13 cellular contexts compared by ENCODE assay signal in genomic region chr3:128496019-128496601, GRCh38. TPM values are rescaled to one million over a fixed set of nuclear protein-coding genes. Genes with fewer than 3 reads are reported as not detected.
DNase-seq lines count a peak whose midpoint lies in the region; ATAC-seq, FAIRE-seq and TF ChIP-seq lines count a peak whose summit lies in the region.
"Had no signal": no experiment of that assay in that cellular context is flagged by ENCODE, and none has a peak within 500 bp of the region (broad histone marks: within the 10 kb centered on the region; RNA-seq: fewer than 3 reads in every experiment).

No MANE protein-coding gene starts in this region.

- H3K27me3 ChIP-seq in CD8-positive, alpha-beta memory T cell (ENCODE audit: insufficient read depth, low read length, poor library complexity, severe bottlenecking): peaks cover 42% of the 10 kb centered on the region
- no peaks in the 10 kb centered on the region for H3K27me3 ChIP-seq in endothelial cell of umbilical vein (ENCODE audit: control insufficient read depth in 2 of 2, insufficient read depth in 2 of 2, low read length in 2 of 2)
- H3K27me3 ChIP-seq in parathyroid adenoma (ENCODE audit: control insufficient read depth, insufficient read depth, low read length): no peaks in the 10 kb centered on the region
- peaks cover 4% of the 10 kb centered on the region for H3K27me3 ChIP-seq in ovary

- H3K9ac ChIP-seq in endothelial cell of umbilical vein (replicated peaks; ENCODE audit: extremely low read depth, insufficient read depth, low read length) (no peak overlapping the region), parathyroid adenoma (no peak overlapping the region)

- dilution Hi-C loops in endothelial cell of umbilical vein (cut with MboI; ENCODE audit: extremely low pct_ligation_motif_present, low sequenced_read_pairs): no loop called here

- no peak for ATAC-seq in GM18511 (IDR thresholded peaks at IDR 0.05; ENCODE audit: unreplicated experiment)
- ATAC-seq in GM18861 (IDR thresholded peaks at IDR 0.05; ENCODE audit: unreplicated experiment): no peak

- H3K27me3 Mint-ChIP-seq in CD8-positive, alpha-beta memory T cell: peaks cover 63 to 83% of the 10 kb centered on the region in 2 donors
- peaks cover 63% of the 10 kb centered on the region for H3K27me3 Mint-ChIP-seq in IgD-negative memory B cell

- peaks cover 47% of the 10 kb centered on the region for H3K79me2 ChIP-seq in endothelial cell of umbilical vein (ENCODE audit: control insufficient read depth, insufficient read depth, low read length)
- H3K79me2 ChIP-seq in parathyroid adenoma: no peaks in the 10 kb centered on the region

- TF ChIP-seq POLR2A in endothelial cell of umbilical vein (IDR thresholded peaks at IDR 0.05; ENCODE audit: low read depth, low read length): no peak
- TF ChIP-seq POLR2A in ovary (IDR thresholded peaks at IDR 0.05): no peak

- POLR2A ChIA-PET in CD8-positive, alpha-beta memory T cell (lab: Charles Lee): no interaction called here
- POLR2A ChIA-PET in endothelial cell of umbilical vein (lab: Charles Lee): no interaction called here

- H3K27ac Mint-ChIP-seq in CD8-positive, alpha-beta memory T cell: no peak overlapping the region
- no peak overlapping the region for H3K27ac Mint-ChIP-seq in IgD-negative memory B cell

- no peak for TF ChIP-seq EP300 in ovary (IDR thresholded peaks at IDR 0.05)

- H3K36me3 Mint-ChIP-seq in CD8-positive, alpha-beta memory T cell: no peaks in the 10 kb centered on the region
- H3K36me3 Mint-ChIP-seq in IgD-negative memory B cell: peaks cover 4% of the 10 kb centered on the region

- WGBS in ovary, 3 donors: 41 to 69% (median 49%) methylated on average over 32 of the region's 32 CpGs

- intact Hi-C loops in endothelial cell of umbilical vein (cut with micrococcal nuclease): loop anchor here (5.0 kb wide), 1 partner anchor 269 kb away; no protein-coding TSS in a partner anchor
- intact Hi-C loops in ovary (cut with DNase I): loop anchor here (2.0 to 10.0 kb wide), 7 partner anchors 69 to 421 kb away; no protein-coding TSS in a partner anchor

- no peak for FAIRE-seq in endothelial cell of umbilical vein (lab: Jason Lieb, UNC)

- H3K27ac ChIP-seq in CD8-positive, alpha-beta memory T cell (ENCODE audit: low read depth, low read length): no peak overlapping the region
- H3K27ac ChIP-seq in endothelial cell of umbilical vein (ENCODE audit: insufficient read depth, low read depth, low read length) (no peak overlapping the region), parathyroid adenoma (no peak overlapping the region), ovary (no peak overlapping the region)
- H3K27ac ChIP-seq: foreskin keratinocyte, right lobe of liver had no signal

- no peaks in the 10 kb centered on the region for H3K9me1 ChIP-seq in endothelial cell of umbilical vein (replicated peaks; ENCODE audit: control insufficient read depth, extremely low read depth, insufficient read depth, low read length)

- no peaks in the 10 kb centered on the region for H3K9me3 ChIP-seq in CD8-positive, alpha-beta memory T cell (ENCODE audit: low read length)
- H3K9me3 ChIP-seq in endothelial cell of umbilical vein (replicated peaks; ENCODE audit: control insufficient read depth, insufficient read depth, low read length): no peaks in the 10 kb centered on the region
- no peaks in the 10 kb centered on the region for H3K9me3 ChIP-seq in parathyroid adenoma (ENCODE audit: control insufficient read depth, low read length)
- H3K9me3 ChIP-seq in ovary: no peaks in the 10 kb centered on the region
- H3K9me3 ChIP-seq: right lobe of liver had no signal

- no TSS peak for BruUV-seq in endothelial cell of umbilical vein (replicated peaks; lab: Mats Ljungman, UMichigan)

- no peaks in the 10 kb centered on the region for H3K9me3 Mint-ChIP-seq in CD8-positive, alpha-beta memory T cell
- H3K9me3 Mint-ChIP-seq in IgD-negative memory B cell: peaks cover 0 to 6% (median 0%) of the 10 kb centered on the region in 3 donors

- H2AFZ ChIP-seq in endothelial cell of umbilical vein (ENCODE audit: low read depth, low read length): no peak overlapping the region
- H2AFZ ChIP-seq in parathyroid adenoma: no peak overlapping the region

- H3K36me3 ChIP-seq in CD8-positive, alpha-beta memory T cell (ENCODE audit: insufficient read depth, low read length): no peaks in the 10 kb centered on the region
- H3K36me3 ChIP-seq in endothelial cell of umbilical vein (ENCODE audit: control insufficient read depth in 2 of 2, extremely low read depth in 1 of 2, insufficient read depth in 2 of 2, low read length in 2 of 2) (no peaks in the 10 kb centered on the region), parathyroid adenoma (ENCODE audit: control insufficient read depth, insufficient read depth, low read length) (no peaks in the 10 kb centered on the region), ovary (no peaks in the 10 kb centered on the region)
- H3K36me3 ChIP-seq: right lobe of liver had no signal

- CTCF ChIA-PET in CD8-positive, alpha-beta memory T cell (lab: Charles Lee): interaction anchor here (0.9 to 1.8 kb wide), 2 partner anchors 10 to 54 kb away, joined by 3 read pairs; no protein-coding TSS in a partner anchor
- CTCF ChIA-PET in endothelial cell of umbilical vein (lab: Charles Lee): interaction anchor here (2.0 to 5.3 kb wide), 4 partner anchors 15 to 88 kb away, joined by 6 to 52 read pairs (median 26); no protein-coding TSS in a partner anchor

- H3K4me2 ChIP-seq in endothelial cell of umbilical vein (ENCODE audit: insufficient read depth, low read length): peak overlapping the region; percentile 23
- peak overlapping the region; percentile 74 for H3K4me2 ChIP-seq in parathyroid adenoma (ENCODE audit: low read length)

- TF ChIP-seq CTCF in endothelial cell of umbilical vein (IDR thresholded peaks at IDR 0.05; ENCODE audit: extremely low read depth in 1 of 2, insufficient read depth in 1 of 2, low read depth in 1 of 2, low read length in 2 of 2) (no peak), parathyroid adenoma (IDR thresholded peaks at IDR 0.05) (no peak), ovary (IDR thresholded peaks at IDR 0.05) (no peak)

- peaks cover 8 to 33% (median 18%) of the 10 kb centered on the region in 3 donors for H3K4me1 Mint-ChIP-seq in CD8-positive, alpha-beta memory T cell
- H3K4me1 Mint-ChIP-seq in IgD-negative memory B cell: peaks cover 4 to 13% (median 9%) of the 10 kb centered on the region in 3 donors

- H3K4me3 ChIP-seq in CD8-positive, alpha-beta memory T cell (ENCODE audit: low read length): no peak overlapping the region
- H3K4me3 ChIP-seq in endothelial cell of umbilical vein (replicated peaks in 1 of 3; ENCODE audit: insufficient read depth in 1 of 3, low read depth in 1 of 3, low read length in 3 of 3) (no peak overlapping the region), parathyroid adenoma (ENCODE audit: low read depth, low read length) (peak overlapping the region; percentile 49), ovary (no peak overlapping the region)
- H3K4me3 ChIP-seq: right lobe of liver had no signal

- peak overlapping the region in 6 of 7 donors; percentile 13 to 82 (median 50) for H3K4me3 Mint-ChIP-seq in CD8-positive, alpha-beta memory T cell
- peak overlapping the region in 3 of 4 donors; percentile 13 to 83 (median 63) for H3K4me3 Mint-ChIP-seq in IgD-negative memory B cell

- H3K4me1 ChIP-seq in CD8-positive, alpha-beta memory T cell (ENCODE audit: insufficient read depth, low read length): peaks cover 9% of the 10 kb centered on the region
- H3K4me1 ChIP-seq in endothelial cell of umbilical vein (ENCODE audit: control insufficient read depth, extremely low read depth, insufficient read depth, low read length) (peaks cover 13% of the 10 kb centered on the region), parathyroid adenoma (peaks cover 10% of the 10 kb centered on the region), ovary (ENCODE audit: insufficient read depth) (peaks cover 8% of the 10 kb centered on the region)
- H3K4me1 ChIP-seq: foreskin keratinocyte had no signal

- no peaks in the 10 kb centered on the region for H4K20me1 ChIP-seq in endothelial cell of umbilical vein (replicated peaks; ENCODE audit: control insufficient read depth, extremely low read depth, insufficient read depth, low read length)

- no peak for DNase-seq in CD8-positive, alpha-beta memory T cell
- DNase-seq in endothelial cell of umbilical vein (ENCODE audit: low read depth, low spot score) (no peak), ovary (no peak), superior temporal gyrus (ENCODE audit: extremely low spot score) (no peak)
- DNase-seq: aorta; effector CD4-positive, alpha-beta T cell; foreskin keratinocyte; NCI-H1436 had no signal

TF ChIP-seq in endothelial cell of umbilical vein, 7 proteins besides CTCF, POLR2A, EP300 and RAD21 (continues in another document):
- TF ChIP-seq POLR2AphosphoS5 (IDR thresholded peaks at IDR 0.05; ENCODE audit: insufficient read depth, low read depth, low read length): no peak
- TF ChIP-seq FOS (IDR thresholded peaks at IDR 0.05; ENCODE audit: borderline replicate concordance, insufficient read depth, low read length): no peak
- TF ChIP-seq MYC (IDR thresholded peaks at IDR 0.05; ENCODE audit: low read depth, low read length): no peak

RNA-seq across cellular contexts. Expression of gene GATA2, which starts 3.1 kb away (rescaled TPM):
- total RNA-seq in CD8-positive, alpha-beta memory T cell: not detected
- polyA plus RNA-seq in CD8-positive, alpha-beta memory T cell: not detected
- 0.11 TPM for polyA plus RNA-seq in IgD-negative memory B cell
- total RNA-seq in endothelial cell of umbilical vein: 62.2 and 63.9 TPM in 2 replicates
- 28.8 and 35.6 TPM in 2 replicates for polyA plus RNA-seq in endothelial cell of umbilical vein
- 25.9 and 36.8 TPM in 2 replicates for polyA plus RNA-seq in endothelial cell of umbilical vein (2011; cell fraction: cytosol; rRNA removed)
- 30.1 and 31.5 TPM in 2 replicates for polyA plus RNA-seq in endothelial cell of umbilical vein (2011; cell fraction: nucleus; rRNA removed)
- polyA plus RNA-seq in endothelial cell of umbilical vein (2012): 33.0 and 37.6 TPM in 2 replicates
- 17.3 and 17.5 TPM in 2 replicates for polyA minus RNA-seq in endothelial cell of umbilical vein
- polyA minus RNA-seq in endothelial cell of umbilical vein (2011; cell fraction: cytosol; rRNA and poly(A)+ RNA removed): 58.1 TPM
- polyA minus RNA-seq in endothelial cell of umbilical vein (2011; cell fraction: nucleus; rRNA and poly(A)+ RNA removed): 9.7 and 17.3 TPM in 2 replicates
- total RNA-seq in ovary: 10 to 100 TPM in 1 of 7 donors, 1 to 10 TPM in 6; 4.0 to 16.1 (median 6.1) TPM
- 1 to 10 TPM; 5.1 to 8.1 TPM for polyA plus RNA-seq in ovary
- total RNA-seq: foreskin keratinocyte had no signal
- polyA plus RNA-seq: foreskin keratinocyte had no signal

RNA-seq across cellular contexts. Expression of gene DNAJB8, which starts 29.4 kb away (rescaled TPM):
- not detected for total RNA-seq in CD8-positive, alpha-beta memory T cell
- not detected for polyA plus RNA-seq in CD8-positive, alpha-beta memory T cell
- not detected for polyA plus RNA-seq in IgD-negative memory B cell
- not detected in 2 replicates for total RNA-seq in endothelial cell of umbilical vein
- not detected in 2 replicates for polyA plus RNA-seq in endothelial cell of umbilical vein
- not detected in 2 replicates for polyA plus RNA-seq in endothelial cell of umbilical vein (2011; cell fraction: cytosol; rRNA removed)
- not detected in 2 replicates for polyA plus RNA-seq in endothelial cell of umbilical vein (2011; cell fraction: nucleus; rRNA removed)
- polyA plus RNA-seq in endothelial cell of umbilical vein (2012): not detected in 2 replicates
- polyA minus RNA-seq in endothelial cell of umbilical vein: not detected in 2 replicates
- polyA minus RNA-seq in endothelial cell of umbilical vein (2011; cell fraction: cytosol; rRNA and poly(A)+ RNA removed): not detected
- not detected in 2 replicates for polyA minus RNA-seq in endothelial cell of umbilical vein (2011; cell fraction: nucleus; rRNA and poly(A)+ RNA removed)
- not detected for total RNA-seq in ovary
- not detected for polyA plus RNA-seq in ovary
- total RNA-seq: aorta, foreskin keratinocyte, right lobe of liver had no signal
- polyA plus RNA-seq: aorta, foreskin keratinocyte had no signal
